8 cellular contexts compared by ENCODE assay signal in the genomic region with DNA sequence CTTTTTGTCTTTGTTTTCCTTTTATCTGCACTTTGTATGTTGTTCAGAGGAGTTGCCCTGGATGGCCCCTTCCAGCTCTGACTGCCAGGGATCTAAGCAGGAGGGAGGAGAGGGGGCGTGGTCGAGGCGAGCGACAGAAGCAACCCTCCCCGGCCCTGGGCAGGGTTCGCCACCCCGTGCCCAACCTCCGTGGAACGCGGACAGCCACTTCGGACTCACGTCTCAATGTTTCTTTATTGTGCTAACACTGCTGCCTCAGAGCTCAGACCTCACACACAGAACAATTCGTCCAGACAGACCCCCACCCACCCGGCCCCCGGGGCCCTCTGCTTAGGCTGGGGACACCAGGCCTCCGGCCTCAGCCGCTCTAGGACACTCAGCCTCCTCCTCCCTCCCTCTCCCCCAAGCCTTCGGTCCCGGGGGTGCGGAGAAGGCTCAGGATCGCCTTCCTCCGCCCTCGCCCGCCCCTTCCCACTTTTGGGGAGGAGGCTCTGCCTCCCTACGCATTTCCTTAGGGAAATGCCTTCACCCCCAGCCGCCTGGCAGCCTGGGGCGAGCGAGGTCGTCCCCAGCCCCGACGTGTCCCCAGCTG. TPM values are rescaled to one million over a fixed set of nuclear protein-coding genes. Genes with fewer than 3 reads are reported as not detected.
DNase-seq lines count a peak whose midpoint lies in the region; ATAC-seq and TF ChIP-seq lines count a peak whose summit lies in the region.

No MANE protein-coding gene starts in this region.

- no peaks in the 10 kb centered on the region for H3K36me3 ChIP-seq in CD8-positive, alpha-beta T cell (ENCODE audit: insufficient read depth, low read length)

- peaks cover 4% of the 10 kb centered on the region for H3K36me3 Mint-ChIP-seq in CD8-positive, alpha-beta T cell
- H3K36me3 Mint-ChIP-seq in chondrocyte (ENCODE audit: low read depth), result no peaks in the 10 kb centered on the region

- in situ Hi-C loops in SK-MEL-5 (cut with HindIII; ENCODE audit: low pct_unique_long_range_greater_than_20kb, low sequenced_read_pairs), result no loop called here

- H3K4me3 Mint-ChIP-seq in CD8-positive, alpha-beta T cell, result peak overlapping the region; percentile 92
- H3K4me3 Mint-ChIP-seq in chondrocyte (ENCODE audit: unreplicated experiment), result peak overlapping the region; percentile 83

- no peaks in the 10 kb centered on the region for H3K27me3 Mint-ChIP-seq in CD8-positive, alpha-beta T cell (ENCODE audit: low read depth)
- no peaks in the 10 kb centered on the region for H3K27me3 Mint-ChIP-seq in chondrocyte (ENCODE audit: low read depth)

- peak overlapping the region; percentile 71 for H3K4me3 ChIP-seq in CD8-positive, alpha-beta T cell (ENCODE audit: low read depth, low read length)
- H3K4me3 ChIP-seq in HFF-Myc (replicated peaks; ENCODE audit: low read depth, low read length) (peak overlapping the region; percentile 46), skin epidermis (peak overlapping the region; percentile 48 to 64 (median 58))

- DNase-seq in CD8-positive, alpha-beta T cell, result peak in 3 of 7 experiments; percentile 5 to 25 (median 22)
- DNase-seq in HFF-Myc (ENCODE audit: extremely low read depth, low read depth), result no peak
- DNase-seq in SK-MEL-5 (ENCODE audit: low read depth, low spot score), result peak; percentile 56
- no peak for DNase-seq in chondrocyte (ENCODE audit: low spot score)
- DNase-seq in islet precursor cell, result peak; percentile 77
- no peak for DNase-seq in OCI-M1 (lab: John Stamatoyannopoulos, UW)

- peaks cover 18% of the 10 kb centered on the region for H3K4me1 ChIP-seq in CD8-positive, alpha-beta T cell (ENCODE audit: insufficient read depth, low read length)

- peak overlapping the region; percentile 80 for H3K27ac ChIP-seq in CD8-positive, alpha-beta T cell (ENCODE audit: low read depth, low read length)
- H3K27ac ChIP-seq in skin epidermis, result peak overlapping the region; percentile 66 to 97 (median 93)

- peak overlapping the region; percentile 85 for H3K27ac Mint-ChIP-seq in CD8-positive, alpha-beta T cell
- H3K27ac Mint-ChIP-seq in chondrocyte (ENCODE audit: unreplicated experiment), result peak overlapping the region; percentile 89

- intact Hi-C loops in CD8-positive, alpha-beta T cell (cut with DNase I, micrococcal nuclease), result loop anchor here in 1 of 2 experiments (5.0 kb wide), 2 partner anchors 38 to 42 kb away; no protein-coding TSS in a partner anchor

- H3K9me3 ChIP-seq in CD8-positive, alpha-beta T cell (ENCODE audit: low read length), result no peaks in the 10 kb centered on the region

- H3K4me1 Mint-ChIP-seq in CD8-positive, alpha-beta T cell (ENCODE audit: low read depth), result peaks cover 39% of the 10 kb centered on the region
- peaks cover 24% of the 10 kb centered on the region for H3K4me1 Mint-ChIP-seq in chondrocyte (ENCODE audit: low read depth)

- CTCF ChIA-PET in CD8-positive, alpha-beta T cell (lab: Charles Lee), result interaction anchor here (1.5 to 5.2 kb wide), 3 partner anchors 37 to 82 kb away, joined by 7 to 31 read pairs (median 31); no protein-coding TSS in a partner anchor

- POLR2A ChIA-PET in CD8-positive, alpha-beta T cell (lab: Charles Lee), result interaction anchor here (0.6 to 1.7 kb wide), 3 partner anchors 31 to 51 kb away, joined by 3 to 4 read pairs (median 3); no protein-coding TSS in a partner anchor

- no peaks in the 10 kb centered on the region for H3K9me3 Mint-ChIP-seq in CD8-positive, alpha-beta T cell
- H3K9me3 Mint-ChIP-seq in chondrocyte (ENCODE audit: low read depth), result peaks cover under 1% of the 10 kb centered on the region

- peak; percentile 10 for ATAC-seq in CD8-positive, alpha-beta T cell
- ATAC-seq in GM18870 (IDR thresholded peaks at IDR 0.05; ENCODE audit: unreplicated experiment), result no peak

- no peaks in the 10 kb centered on the region for H3K27me3 ChIP-seq in CD8-positive, alpha-beta T cell (ENCODE audit: insufficient read depth, low read length)

- TF ChIP-seq CTCF in CD8-positive, alpha-beta T cell (IDR thresholded peaks at IDR 0.05), result no peak
- TF ChIP-seq CTCF in HFF-Myc (IDR thresholded peaks at IDR 0.05; ENCODE audit: low read depth, low read length, missing control alignments) (no peak), chondrocyte (IDR thresholded peaks at IDR 0.05) (no peak)

RNA-seq across cellular contexts. Expression of a gene that starts 8.3 kb away (rescaled TPM):
- not detected for total RNA-seq in CD8-positive, alpha-beta T cell
- not detected in 2 replicates for total RNA-seq in SK-MEL-5 (2014; rRNA removed; shearing (Covaris generic))
- polyA plus RNA-seq in SK-MEL-5 (2015; cell fraction: cytosol; rRNA removed), result not detected in 2 replicates
- not detected in 2 replicates for polyA plus RNA-seq in SK-MEL-5 (2015; cell fraction: nucleus; rRNA removed)
- not detected in 3 replicates for total RNA-seq in chondrocyte

RNA-seq across cellular contexts. Expression of a gene that starts 27.5 kb away (rescaled TPM):
- under 1 TPM; 0.30 to 0.47 TPM for total RNA-seq in CD8-positive, alpha-beta T cell
- total RNA-seq in SK-MEL-5 (2014; rRNA removed; shearing (Covaris generic)), result not detected in 2 replicates
- polyA plus RNA-seq in SK-MEL-5 (2015; cell fraction: cytosol; rRNA removed), result 0.13 TPM in 1 of 2 replicates, not detected in the other
- not detected in 2 replicates for polyA plus RNA-seq in SK-MEL-5 (2015; cell fraction: nucleus; rRNA removed)
- total RNA-seq in chondrocyte, result not detected in 3 replicates

RNA-seq across cellular contexts. Expression of a gene that starts 45.8 kb away (rescaled TPM):
- total RNA-seq in CD8-positive, alpha-beta T cell, result 1 to 10 TPM; 4.9 to 7.1 TPM
- total RNA-seq in SK-MEL-5 (2014; rRNA removed; shearing (Covaris generic)), result 0.13 and 0.56 TPM in 2 replicates
- polyA plus RNA-seq in SK-MEL-5 (2015; cell fraction: cytosol; rRNA removed), result 0.23 and 0.62 TPM in 2 replicates
- polyA plus RNA-seq in SK-MEL-5 (2015; cell fraction: nucleus; rRNA removed), result 0.36 TPM in 1 of 2 replicates, not detected in the other
- 0.37 to 0.95 TPM (median 0.73 TPM) in 3 replicates for total RNA-seq in chondrocyte

RNA-seq across cellular contexts. Expression of a gene that starts 52.0 kb away (rescaled TPM):
- total RNA-seq in CD8-positive, alpha-beta T cell, result 1 to 10 TPM; 5.6 to 6.6 TPM
- total RNA-seq in SK-MEL-5 (2014; rRNA removed; shearing (Covaris generic)), result not detected in 2 replicates
- not detected in 2 replicates for polyA plus RNA-seq in SK-MEL-5 (2015; cell fraction: cytosol; rRNA removed)
- polyA plus RNA-seq in SK-MEL-5 (2015; cell fraction: nucleus; rRNA removed), result 1.0 TPM in 1 of 2 replicates, not detected in the other
- not detected in 3 replicates for total RNA-seq in chondrocyte

Comparison
In these comparisons a context has a peak if more than half of its experiments do, and no peak if none do; other contexts are left out.
1. DNase-seq: peak in SK-MEL-5 (single experiment) and islet precursor cell (single experiment); none in HFF-Myc (single experiment), chondrocyte (single experiment) and OCI-M1 (single experiment).
2. Peak in every context shown above with its lines, with median percentiles within 50 percentile points of each other: H3K4me3 ChIP-seq.